ENCODE assay signal across 11 cellular contexts in genomic region chr14:24911324-24912095, GRCh38.
A peak's percentile ranks its signal among the peaks of the same experiment; 100 is the strongest.
DNase-seq lines count a peak whose midpoint lies in the region; ATAC-seq and TF ChIP-seq lines count a peak whose summit lies in the region.
"Had no signal": no experiment of that assay in that cellular context is flagged by ENCODE, and none has a peak within 500 bp of the region (broad histone marks: within the 10 kb centered on the region; RNA-seq: fewer than 3 reads in every experiment).

No MANE protein-coding gene starts in this region.

- BruUV-seq in IMR-90 (replicated peaks; lab: Mats Ljungman, UMichigan), result no TSS peak

- peak overlapping the region in 1 of 2 experiments; percentile 36; a peak in 1 of 4 replicates for H4K8ac ChIP-seq in IMR-90 (ENCODE audit: low read depth in 2 of 2, low read length in 2 of 2)

- H3K27ac Mint-ChIP-seq in CD14-positive monocyte, result peak overlapping the region; percentile 11 to 89 (median 87)
- H3K27ac Mint-ChIP-seq: T-cell had no signal

- H3K9me3 ChIP-seq in IMR-90 (ENCODE audit: control insufficient read depth, insufficient read depth, low read length) (no peaks in the 10 kb centered on the region), lower lobe of right lung (no peaks in the 10 kb centered on the region), SK-N-SH (no peaks in the 10 kb centered on the region), esophagus squamous epithelium (no peaks in the 10 kb centered on the region)
- H3K9me3 ChIP-seq: suprapubic skin had no signal

- TF ChIP-seq POLR2A in IMR-90 (IDR thresholded peaks at IDR 0.05; ENCODE audit: low read depth, low read length) (no peak), esophagus squamous epithelium (IDR thresholded peaks at IDR 0.05) (no peak)

- H3K4me2 ChIP-seq in IMR-90 (ENCODE audit: low read depth, low read length) (peak overlapping the region; percentile 88), SK-N-SH (no peak overlapping the region)

- no peaks in the 10 kb centered on the region for H3K9me2 ChIP-seq in SK-N-SH

- H3K27me3 Mint-ChIP-seq in CD14-positive monocyte (ENCODE audit: low read depth in 3 of 3), result peaks cover 1 to 4% (median 3%) of the 10 kb centered on the region in 3 donors

- H2BK15ac ChIP-seq in IMR-90 (ENCODE audit: low read depth, low read length), result 0 out of 3 replicates have a peak overlapping the region, but pooled peaks have one; percentile 11

- intact Hi-C loops in CD14-positive monocyte (cut with micrococcal nuclease), result no loop called here
- intact Hi-C loops in IMR-90 (cut with micrococcal nuclease), result no loop called here
- intact Hi-C loops in lower lobe of right lung (cut with DNase I), result no loop called here
- intact Hi-C loops in esophagus squamous epithelium (cut with DNase I), result no loop called here

- no peak for TF ChIP-seq RAD21 in IMR-90 (IDR thresholded peaks at IDR 0.05; ENCODE audit: low read length)
- TF ChIP-seq RAD21 in SK-N-SH (IDR thresholded peaks at IDR 0.05; ENCODE audit: low read length), result no peak

- TF ChIP-seq CTCF in CD14-positive monocyte (IDR thresholded peaks at IDR 0.05), result no peak
- TF ChIP-seq CTCF in IMR-90 (conservative IDR thresholded peaks at IDR 0.05; ENCODE audit: low read depth, low read length), result no peak
- TF ChIP-seq CTCF in cardiac fibroblast (IDR thresholded peaks at IDR 0.05; ENCODE audit: low read depth, low read length), result no peak
- TF ChIP-seq CTCF in lower lobe of right lung (IDR thresholded peaks at IDR 0.05), result no peak
- TF ChIP-seq CTCF in SK-N-SH (IDR thresholded peaks at IDR 0.05), result no peak
- no peak for TF ChIP-seq CTCF in esophagus squamous epithelium (IDR thresholded peaks at IDR 0.05)

- peak overlapping the region; percentile 42; the same call in 1 of the 2 replicates for H4K5ac ChIP-seq in IMR-90 (ENCODE audit: low read depth, low read length)

- H4K20me1 ChIP-seq in IMR-90 (ENCODE audit: insufficient read depth, low read length), result no peaks in the 10 kb centered on the region
- no peaks in the 10 kb centered on the region for H4K20me1 ChIP-seq in SK-N-SH (ENCODE audit: insufficient read depth)

- in situ Hi-C loops in IMR-90 (cut with MboI; ENCODE audit: low sequenced_read_pairs), result no loop called here

- H3K36me3 Mint-ChIP-seq in CD14-positive monocyte, result no peaks in the 10 kb centered on the region
- H3K36me3 Mint-ChIP-seq: T-cell had no signal

- CTCF ChIA-PET in IMR-90 (lab: Yijun Ruan, JAX), result no interaction called here
- CTCF ChIA-PET in SK-N-SH (lab: Yijun Ruan, JAX), result no interaction called here

- H3K4me3 ChIP-seq in IMR-90 (ENCODE audit: insufficient read depth, low read depth, low read length) (peak overlapping the region; percentile 31; the same call in 1 of the 2 replicates), cardiac fibroblast (replicated peaks in 1 of 2; ENCODE audit: low read depth in 2 of 2, low read length in 2 of 2) (peak overlapping the region in 1 of 2 donors; percentile 6), lower lobe of right lung (no peak overlapping the region), SK-N-SH (ENCODE audit: low read depth in 2 of 2, low read length in 1 of 2) (no peak overlapping the region), esophagus squamous epithelium (peak overlapping the region in 1 of 4 donors; percentile 9)
- H3K4me3 ChIP-seq: suprapubic skin had no signal

- dilution Hi-C loops in IMR-90 (cut with HindIII; ENCODE audit: low sequenced_read_pairs, unreplicated experiment), result no loop called here

- H3K18ac ChIP-seq in IMR-90 (ENCODE audit: low read depth, low read length), result peak overlapping the region; percentile 48; the same call in 1 of the 2 replicates

- no peak overlapping the region for H2AK5ac ChIP-seq in IMR-90 (ENCODE audit: low read depth, low read length)

- H2AFZ ChIP-seq in IMR-90 (replicated peaks; ENCODE audit: low read length, poor library complexity), result peak overlapping the region; percentile 65
- H2AFZ ChIP-seq in SK-N-SH (ENCODE audit: low read depth), result no peak overlapping the region

- H3K4me1 Mint-ChIP-seq in CD14-positive monocyte, result peaks cover 51% of the 10 kb centered on the region
- H3K4me1 Mint-ChIP-seq: T-cell had no signal

- peak; percentile 77 for ATAC-seq in IMR-90 (ENCODE audit: low read depth)
- peak; percentile 43 to 60 for ATAC-seq in lower lobe of right lung
- ATAC-seq: T-cell had no signal

- H2BK120ac ChIP-seq in IMR-90 (ENCODE audit: low read depth, low read length), result no peak overlapping the region

- H3K79me2 ChIP-seq in SK-N-SH (ENCODE audit: insufficient read depth), result no peaks in the 10 kb centered on the region

- 0 out of 2 replicates have a peak overlapping the region, but pooled peaks have one; percentile 15 for H3K4ac ChIP-seq in IMR-90 (ENCODE audit: low read depth, low read length)

- TF ChIP-seq EP300 in SK-N-SH (IDR thresholded peaks at IDR 0.05; ENCODE audit: borderline replicate concordance in 1 of 2, low read depth in 1 of 2, low read length in 1 of 2), result no peak

- no peak for DNase-seq in CD14-positive monocyte (ENCODE audit: low spot score)
- peak; percentile 82 for DNase-seq in IMR-90
- DNase-seq in cardiac fibroblast (ENCODE audit: low read depth in 2 of 2), result peak; percentile 83 to 93
- no peak for DNase-seq in lower lobe of right lung
- DNase-seq in NCI-H774 (lab: John Stamatoyannopoulos, UW), result no peak
- no peak for DNase-seq in cerebellum (ENCODE audit: low spot score)
- no peak for DNase-seq in SK-N-SH
- no peak for DNase-seq in esophagus squamous epithelium (lab: John Stamatoyannopoulos, UW)
- DNase-seq: retina, T-cell had no signal

- WGBS in IMR-90 (ENCODE audit: extremely low coverage in 2 of 2, insufficient read length in 1 of 2), 2 experiments, result 37% methylated on average over 3 of the region's 5 CpGs; no CpG with 5 or more reads in 1 of the 2 experiments
- 3% methylated on average over 5 of the region's 5 CpGs for WGBS in SK-N-SH (ENCODE audit: low lambda C conversion rate)
- WGBS in esophagus squamous epithelium, 2 donors, result 26 to 30% methylated on average over 5 of the region's 5 CpGs

- H3K27ac ChIP-seq in IMR-90 (ENCODE audit: insufficient read depth, low read length), result peak overlapping the region; percentile 46; the same call in 1 of the 2 replicates
- no peak overlapping the region for H3K27ac ChIP-seq in lower lobe of right lung
- no peak overlapping the region for H3K27ac ChIP-seq in SK-N-SH (ENCODE audit: low read depth in 2 of 2, low read length in 1 of 2)
- H3K27ac ChIP-seq in esophagus squamous epithelium, result peak overlapping the region in 2 of 4 donors; percentile 0 to 22
- H3K27ac ChIP-seq: suprapubic skin had no signal

- no peaks in the 10 kb centered on the region for H3K9me3 Mint-ChIP-seq in CD14-positive monocyte
- H3K9me3 Mint-ChIP-seq: T-cell had no signal

- no peaks in the 10 kb centered on the region for H3F3A ChIP-seq in SK-N-SH (replicated peaks; ENCODE audit: insufficient read depth)

- H3K14ac ChIP-seq in IMR-90 (replicated peaks; ENCODE audit: low read depth, low read length), result no peak overlapping the region

- peak overlapping the region; percentile 64 for H2BK5ac ChIP-seq in IMR-90 (ENCODE audit: low read depth, low read length, poor library complexity, severe bottlenecking)

- no peak overlapping the region for H2AK9ac ChIP-seq in IMR-90 (replicated peaks; ENCODE audit: low read depth, low read length, poor library complexity)

- H3K4me3 Mint-ChIP-seq in CD14-positive monocyte, result peak overlapping the region; percentile 2 to 75
- H3K4me3 Mint-ChIP-seq: T-cell had no signal

- H2BK20ac ChIP-seq in IMR-90 (ENCODE audit: low read depth, low read length), result 0 out of 2 replicates have a peak overlapping the region, but pooled peaks have one; percentile 52

- H3K23ac ChIP-seq in IMR-90 (ENCODE audit: low read depth, low read length), result no peak overlapping the region

- H3K27me3 ChIP-seq in IMR-90 (ENCODE audit: control insufficient read depth, insufficient read depth, low read length) (no peaks in the 10 kb centered on the region), lower lobe of right lung (ENCODE audit: low read depth) (no peaks in the 10 kb centered on the region), SK-N-SH (ENCODE audit: insufficient read depth) (peaks cover 12% of the 10 kb centered on the region; the same call in 1 of the 2 replicates), esophagus squamous epithelium (no peaks in the 10 kb centered on the region)
- H3K27me3 ChIP-seq: suprapubic skin had no signal

- no peak overlapping the region for H4K91ac ChIP-seq in IMR-90 (ENCODE audit: insufficient read depth, low read depth, low read length)

- POLR2A ChIA-PET in IMR-90 (lab: Charles Lee; ENCODE audit: unreplicated experiment), result no interaction called here
- POLR2A ChIA-PET in SK-N-SH (lab: Yijun Ruan, JAX), result no interaction called here

- no peak overlapping the region for H3K56ac ChIP-seq in IMR-90 (ENCODE audit: extremely low read depth, insufficient read depth, low read length)

- peaks cover 4% of the 10 kb centered on the region; the same call in 1 of the 2 replicates for H3K4me1 ChIP-seq in IMR-90 (ENCODE audit: control insufficient read depth, insufficient read depth, low read length)
- peaks cover 13% of the 10 kb centered on the region for H3K4me1 ChIP-seq in lower lobe of right lung
- no peaks in the 10 kb centered on the region for H3K4me1 ChIP-seq in SK-N-SH (ENCODE audit: control insufficient read depth in 1 of 2, insufficient read depth in 2 of 2, low read depth in 1 of 2, low read length in 1 of 2)
- peaks cover 0 to 8% (median 0%) of the 10 kb centered on the region in 3 donors for H3K4me1 ChIP-seq in esophagus squamous epithelium

- H3K36me3 ChIP-seq in IMR-90 (ENCODE audit: control insufficient read depth, insufficient read depth, low read length) (no peaks in the 10 kb centered on the region), lower lobe of right lung (no peaks in the 10 kb centered on the region), SK-N-SH (replicated peaks in 1 of 2; ENCODE audit: control insufficient read depth in 1 of 2, insufficient read depth in 2 of 2, low read length in 1 of 2) (no peaks in the 10 kb centered on the region), esophagus squamous epithelium (no peaks in the 10 kb centered on the region)
- H3K36me3 ChIP-seq: suprapubic skin had no signal

- no peaks in the 10 kb centered on the region; a peak in 1 of 4 replicates for H3K79me1 ChIP-seq in IMR-90 (ENCODE audit: low read depth in 1 of 2, low read length in 2 of 2)

- H3K9me1 ChIP-seq in IMR-90 (ENCODE audit: insufficient read depth, low read length), result no peaks in the 10 kb centered on the region; the same call in 1 of the 2 replicates

- no peak overlapping the region for H3K9ac ChIP-seq in IMR-90 (ENCODE audit: low read depth, low read length)
- no peak overlapping the region for H3K9ac ChIP-seq in SK-N-SH

TF ChIP-seq in SK-N-SH, 30 proteins besides CTCF, POLR2A, EP300 and RAD21 (continues in another document):
- TF ChIP-seq, protein P1, sequence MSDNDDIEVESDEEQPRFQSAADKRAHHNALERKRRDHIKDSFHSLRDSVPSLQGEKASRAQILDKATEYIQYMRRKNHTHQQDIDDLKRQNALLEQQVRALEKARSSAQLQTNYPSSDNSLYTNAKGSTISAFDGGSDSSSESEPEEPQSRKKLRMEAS (IDR thresholded peaks at IDR 0.05; ENCODE audit: low read depth), result no peak
- TF ChIP-seq NFIC (IDR thresholded peaks at IDR 0.05; ENCODE audit: borderline replicate concordance) (no peak), SMC3 (IDR thresholded peaks at IDR 0.05; ENCODE audit: low read depth, low read length) (no peak)

Comparison
In these comparisons a context has a peak if more than half of its experiments do, and no peak if none do; other contexts are left out.
1. DNase-seq: peak in IMR-90 (single experiment) and cardiac fibroblast (2 of 2); none in CD14-positive monocyte (single experiment), lower lobe of right lung (single experiment), NCI-H774 (single experiment), cerebellum (single experiment), SK-N-SH (single experiment) and esophagus squamous epithelium (single experiment).